Comparison of ENCODE assay signal across 37 cellular contexts in genomic region chr11:64562723-64563351, GRCh38. TPM values are rescaled to one million over a fixed set of nuclear protein-coding genes. Genes with fewer than 3 reads are reported as not detected.
"Had no signal": no experiment of that assay in that cellular context is flagged by ENCODE, and none has a peak within 500 bp of the region (broad histone marks: within the 10 kb centered on the region; RNA-seq: fewer than 3 reads in every experiment).

No MANE protein-coding gene starts in this region.

- ATAC-seq: activated naive CD8-positive, alpha-beta T cell treated with anti-CD3 and anti-CD28 coated beads, Interleukin-2, amount 50 U/mL, for 24 hours; activated T-cell treated with anti-CD3 and anti-CD28 coated beads, Interleukin-2, amount 50 U/mL, for 4 hours; Right ventricle myocardium inferior; SK-N-SH treated with all-trans-retinoic acid at 6 μM for 48 hours; T-cell; T-helper 17 cell had no signal

- H3K4me3 ChIP-seq: PC-9 had no signal

- FAIRE-seq: bronchial epithelial cell, RCC 7860 had no signal

- H3K36me3 Mint-ChIP-seq: activated CD4-positive, alpha-beta memory T cell treated with anti-CD3 and anti-CD28 coated beads for 36 hours; activated naive CD4-positive, alpha-beta T cell treated with anti-CD3 and anti-CD28 coated beads, Interleukin-2, amount 10 ng/mL, durations not matched to agents 7 days and 5 days; activated naive CD8-positive, alpha-beta T cell; brain; IgD-negative memory B cell; T-cell had no signal

- H2AFZ ChIP-seq: PC-9 had no signal

- H3K27ac ChIP-seq: PC-9, RWPE1, VCaP had no signal

- H3K4me2 ChIP-seq: PC-9 had no signal

- H3K27me3 Mint-ChIP-seq: activated naive CD4-positive, alpha-beta T cell treated with anti-CD3 and anti-CD28 coated beads, Interleukin-2, amount 10 ng/mL, durations not matched to agents 7 days and 5 days; activated naive CD8-positive, alpha-beta T cell; activated naive CD8-positive, alpha-beta T cell treated with anti-CD3 and anti-CD28 coated beads, Interleukin-2, amount 50 U/mL, for 24 hours; brain had no signal

- H3K27ac Mint-ChIP-seq: activated B cell treated with CpG ODN at 0.5 μM for 24 hours; activated CD4-positive, alpha-beta memory T cell treated with anti-CD3 and anti-CD28 coated beads for 36 hours; activated naive CD4-positive, alpha-beta T cell treated with anti-CD3 and anti-CD28 coated beads, Interleukin-2, amount 10 ng/mL, durations not matched to agents 7 days and 5 days; activated naive CD8-positive, alpha-beta T cell; activated naive CD8-positive, alpha-beta T cell treated with anti-CD3 and anti-CD28 coated beads, Interleukin-2, amount 50 U/mL, for 24 hours; IgD-negative memory B cell; T-cell; T-helper 17 cell had no signal

- DNase-seq: activated B cell treated with CpG ODN at 0.5 μM for 24 hours; activated CD4-positive, alpha-beta memory T cell treated with anti-CD3 and anti-CD28 coated beads for 36 hours; activated CD4-positive, alpha-beta T cell treated with anti-CD3 and anti-CD28 coated beads for 4 hours; activated CD4-positive, alpha-beta T cell treated with anti-CD3 and anti-CD28 coated beads, Interleukin-2, amount 50 U/mL, for 1 hour; activated CD4-positive, CD25-positive, alpha-beta regulatory T cell treated with anti-CD3 and anti-CD28 coated beads, Interleukin-2, amount 50 U/mL, for 72 hours; activated CD8-positive, alpha-beta memory T cell treated with anti-CD3 and anti-CD28 coated beads, Interleukin-2, amount 50 U/mL, for 4 hours; activated effector memory CD4-positive, alpha-beta T cell treated with Interleukin-2 at 50 U/mL for 16 hours; activated naive CD4-positive, alpha-beta T cell treated with anti-CD3 and anti-CD28 coated beads, Interleukin-2, amount 10 ng/mL, durations not matched to agents 7 days and 5 days; activated naive CD8-positive, alpha-beta T cell treated with anti-CD3 and anti-CD28 coated beads, Interleukin-2, amount 50 U/mL, for 24 hours; activated T-cell treated with anti-CD3 and anti-CD28 coated beads for 4 hours; activated T-cell treated with anti-CD3 and anti-CD28 coated beads, Interleukin-2, amount 50 U/mL, for 4 hours; anterior cingulate cortex; Karpas-422; KBM-7; NCI-H1105; NCI-H1417 treated with DMSO at 0.1 percent for 48 hours; NCI-H1694 treated with DMSO at 0.1 percent for 48 hours; NCI-H2029; NCI-H345; NCI-H524 treated with DMSO at 0.1 percent for 48 hours; PC-9; SIG-M5; T-cell; T-helper 17 cell had no signal

- H3K4me3 Mint-ChIP-seq: activated B cell treated with CpG ODN at 0.5 μM for 24 hours; activated CD4-positive, alpha-beta memory T cell treated with anti-CD3 and anti-CD28 coated beads for 36 hours; activated naive CD4-positive, alpha-beta T cell treated with anti-CD3 and anti-CD28 coated beads, Interleukin-2, amount 10 ng/mL, durations not matched to agents 7 days and 5 days; activated naive CD8-positive, alpha-beta T cell; activated naive CD8-positive, alpha-beta T cell treated with anti-CD3 and anti-CD28 coated beads, Interleukin-2, amount 50 U/mL, for 24 hours; activated T-cell treated with anti-CD3 and anti-CD28 coated beads, Interleukin-2, amount 50 U/mL, for 4 hours; brain; T-cell; T-helper 17 cell had no signal

- H3K4me1 Mint-ChIP-seq: activated B cell treated with CpG ODN at 0.5 μM for 24 hours had no signal

- H3K9me3 Mint-ChIP-seq: activated B cell treated with CpG ODN at 0.5 μM for 24 hours; activated CD4-positive, alpha-beta memory T cell treated with anti-CD3 and anti-CD28 coated beads for 36 hours; activated naive CD4-positive, alpha-beta T cell treated with anti-CD3 and anti-CD28 coated beads, Interleukin-2, amount 10 ng/mL, durations not matched to agents 7 days and 5 days; activated naive CD8-positive, alpha-beta T cell treated with anti-CD3 and anti-CD28 coated beads, Interleukin-2, amount 50 U/mL, for 24 hours; activated T-cell treated with anti-CD3 and anti-CD28 coated beads, Interleukin-2, amount 50 U/mL, for 4 hours; IgD-negative memory B cell; T-cell had no signal

RNA-seq across cellular contexts. Expression of gene SLC22A11, which starts 7.1 kb away (rescaled TPM):
- total RNA-seq: activated B cell treated with CpG ODN at 0.5 μM for 24 hours; activated CD4-positive, alpha-beta memory T cell treated with anti-CD3 and anti-CD28 coated beads for 36 hours; activated T-cell treated with anti-CD3 and anti-CD28 coated beads, Interleukin-2, amount 50 U/mL, for 4 hours; bronchial epithelial cell; MCF 10A; Right ventricle myocardium inferior; SK-MEL-5; T-cell; T-helper 17 cell had no signal
- polyA plus RNA-seq: IgD-negative memory B cell had no signal

RNA-seq across cellular contexts. Expression of gene SLC22A12, which starts 28.2 kb away (rescaled TPM):
- total RNA-seq: activated B cell treated with CpG ODN at 0.5 μM for 24 hours; activated CD4-positive, alpha-beta memory T cell treated with anti-CD3 and anti-CD28 coated beads for 36 hours; activated T-cell treated with anti-CD3 and anti-CD28 coated beads, Interleukin-2, amount 50 U/mL, for 4 hours; bronchial epithelial cell; MCF 10A; NCI-H460; OCI-LY7; PC-9; Right ventricle myocardium inferior; SK-MEL-5; T-cell; T-helper 17 cell had no signal
- polyA plus RNA-seq: IgD-negative memory B cell had no signal
